In the genomic region with DNA sequence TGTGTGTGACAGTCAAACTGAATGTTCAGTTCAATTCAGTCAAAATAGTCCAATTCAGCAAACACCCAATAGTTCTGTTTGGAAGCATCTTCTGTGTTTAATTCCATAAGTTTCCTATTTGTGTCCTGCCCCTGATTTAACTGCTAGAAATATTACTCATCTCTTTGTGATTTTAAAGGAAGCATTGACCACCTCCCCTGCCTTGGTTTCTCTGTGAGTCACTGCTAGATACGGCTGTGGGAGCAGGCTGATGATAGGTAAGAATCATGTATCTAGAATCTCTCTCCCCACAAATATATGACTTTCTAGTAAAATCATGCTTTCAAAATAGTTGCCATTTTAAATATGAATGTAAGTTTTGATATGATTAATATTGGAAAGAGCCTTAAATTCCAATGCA, we compare ENCODE assay signal across 17 cellular contexts.
"Had no signal": no experiment of that assay in that cellular context is flagged by ENCODE, and none has a peak within 500 bp of the region (broad histone marks: within the 10 kb centered on the region; RNA-seq: fewer than 3 reads in every experiment).

No MANE protein-coding gene starts in this region.

- H3K9me3 Mint-ChIP-seq: activated naive CD8-positive, alpha-beta T cell treated with anti-CD3 and anti-CD28 coated beads for 36 hours; activated T-cell treated with anti-CD3 and anti-CD28 coated beads, Interleukin-2, amount 50 U/mL, for 4 hours; central memory CD8-positive, alpha-beta T cell; stimulated activated memory B cell treated with anti-CD40 and anti-IgM and Interleukin-4, amounts not matched to agents 10 μg/mL and 1 μg/mL and 100 μg/mL, for 72 hours had no signal

- H3K36me3 ChIP-seq: lower lobe of right lung, right atrium auricular region, upper lobe of left lung had no signal

- DNase-seq: activated CD4-positive, alpha-beta T cell treated with anti-CD3 and anti-CD28 coated beads, Interleukin-2, amount 50 U/mL, for 48 hours; activated CD4-positive, CD25-positive, alpha-beta regulatory T cell treated with anti-CD3 and anti-CD28 coated beads, Interleukin-2, amount 50 U/mL, for 72 hours; activated effector memory CD4-positive, alpha-beta T cell treated with anti-CD3 and anti-CD28 coated beads, Interleukin-2, amount 50 U/mL, for 16 hours; activated naive CD8-positive, alpha-beta T cell treated with anti-CD3 and anti-CD28 coated beads for 36 hours; activated T-cell treated with anti-CD3 and anti-CD28 coated beads, Interleukin-2, amount 50 U/mL, for 4 hours; aorta; effector memory CD4-positive, alpha-beta T cell; hypothalamus; left cardiac atrium; lower lobe of right lung; midbrain; substantia nigra; upper lobe of left lung had no signal

- H3K27ac Mint-ChIP-seq: activated naive CD8-positive, alpha-beta T cell treated with anti-CD3 and anti-CD28 coated beads for 36 hours; stimulated activated memory B cell treated with anti-CD40 and anti-IgM and Interleukin-4, amounts not matched to agents 10 μg/mL and 1 μg/mL and 100 μg/mL, for 72 hours had no signal

- H3K4me3 ChIP-seq: lower lobe of right lung, right atrium auricular region, smooth muscle cell, upper lobe of left lung had no signal

- H3K27me3 Mint-ChIP-seq: activated naive CD8-positive, alpha-beta T cell treated with anti-CD3 and anti-CD28 coated beads for 36 hours; central memory CD8-positive, alpha-beta T cell; stimulated activated memory B cell treated with anti-CD40 and anti-IgM and Interleukin-4, amounts not matched to agents 10 μg/mL and 1 μg/mL and 100 μg/mL, for 72 hours had no signal

- H3K36me3 Mint-ChIP-seq: activated naive CD8-positive, alpha-beta T cell treated with anti-CD3 and anti-CD28 coated beads for 36 hours; stimulated activated memory B cell treated with anti-CD40 and anti-IgM and Interleukin-4, amounts not matched to agents 10 μg/mL and 1 μg/mL and 100 μg/mL, for 72 hours had no signal

- ATAC-seq: activated T-cell treated with anti-CD3 and anti-CD28 coated beads, Interleukin-2, amount 50 U/mL, for 4 hours; left cardiac atrium; lower lobe of right lung; stimulated activated memory B cell treated with anti-CD40 and anti-IgM and Interleukin-4, amounts not matched to agents 10 μg/mL and 1 μg/mL and 100 μg/mL, for 72 hours had no signal

- H3K27ac ChIP-seq: lower lobe of right lung, right atrium auricular region, upper lobe of left lung had no signal

- H3K4me1 ChIP-seq: lower lobe of right lung, upper lobe of left lung had no signal

- H3K4me1 Mint-ChIP-seq: activated naive CD8-positive, alpha-beta T cell treated with anti-CD3 and anti-CD28 coated beads for 36 hours; central memory CD8-positive, alpha-beta T cell; stimulated activated memory B cell treated with anti-CD40 and anti-IgM and Interleukin-4, amounts not matched to agents 10 μg/mL and 1 μg/mL and 100 μg/mL, for 72 hours had no signal

- H3K4me3 Mint-ChIP-seq: activated naive CD8-positive, alpha-beta T cell treated with anti-CD3 and anti-CD28 coated beads for 36 hours; activated T-cell treated with anti-CD3 and anti-CD28 coated beads, Interleukin-2, amount 50 U/mL, for 4 hours; central memory CD8-positive, alpha-beta T cell; stimulated activated memory B cell treated with anti-CD40 and anti-IgM and Interleukin-4, amounts not matched to agents 10 μg/mL and 1 μg/mL and 100 μg/mL, for 72 hours had no signal

- H3K4me2 ChIP-seq: smooth muscle cell had no signal

- H3K9me3 ChIP-seq: lower lobe of right lung, right atrium auricular region, upper lobe of left lung had no signal

- H3K27me3 ChIP-seq: right atrium auricular region, upper lobe of left lung had no signal
